In the genomic region with DNA sequence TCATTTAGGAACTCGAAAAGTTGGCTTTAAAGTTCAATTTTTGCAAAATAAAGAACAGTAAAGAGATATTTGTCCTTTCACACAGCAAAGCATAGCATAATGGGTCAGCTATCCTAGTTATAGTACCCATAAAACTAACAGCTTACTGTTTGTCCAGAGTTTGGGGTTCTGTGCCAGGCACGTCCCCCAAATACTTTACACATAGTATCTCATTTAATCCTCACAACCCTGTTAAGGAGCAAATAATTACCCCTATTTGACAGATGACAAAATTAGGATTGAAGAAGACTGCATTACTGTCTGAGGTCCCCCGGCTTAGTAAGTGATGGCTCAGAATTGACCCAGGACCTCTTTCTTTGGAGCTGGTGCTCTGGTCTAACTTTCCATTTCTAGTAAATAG, we compare ENCODE assay signal across 28 cellular contexts.
"Had no signal": no experiment of that assay in that cellular context is flagged by ENCODE, and none has a peak within 500 bp of the region (broad histone marks: within the 10 kb centered on the region; RNA-seq: fewer than 3 reads in every experiment).

No MANE protein-coding gene starts in this region.

- H3K27ac ChIP-seq: esophagus muscularis mucosa, foreskin keratinocyte, gastroesophageal sphincter, heart right ventricle, left lung, prostate gland, right atrium auricular region, suprapubic skin, upper lobe of left lung had no signal

- ATAC-seq: foreskin keratinocyte; gastroesophageal sphincter; heart right ventricle; left cardiac atrium; left lung; mucosa of descending colon; natural killer cell treated with Interleukin-12 subunit alpha and Interleukin-12 subunit beta and Interleukin-15 and Interleukin-18, amount 100 ng/mL, for 72 hours; sciatic nerve; stimulated activated naive CD8-positive, alpha-beta T cell treated with anti-CD3 and anti-CD28 coated beads, Interleukin-15, amount 100 ng/mL, for 72 hours had no signal

- DNase-seq: dermis blood vessel endothelial cell; effector memory CD4-positive, alpha-beta T cell; foreskin keratinocyte; glutamatergic neuron; heart right ventricle; hippocampal formation; left cardiac atrium; left lung; mesenchymal stem cell; mucosa of descending colon; naive B cell; nucleus accumbens; stimulated activated CD4-positive, alpha-beta T cell treated with anti-CD3 and anti-CD28 coated beads, Interleukin-12 subunit alpha, Interleukin-12 subunit beta, amount 100 ng/mL, for 4 hours; stimulated activated CD4-positive, alpha-beta T cell treated with anti-CD3 and anti-CD28 coated beads, Interleukin-1b, Interleukin-23, amount 100 ng/mL, for 48 hours; stimulated activated CD4-positive, alpha-beta T cell treated with anti-CD3 and anti-CD28 coated beads, Interleukin-4, amount 100 ng/mL, for 1 hour; stimulated activated CD8-positive, alpha-beta memory T cell treated with anti-CD3 and anti-CD28 coated beads, Interleukin-4, amount 100 ng/mL, for 48 hours; stimulated activated naive CD4-positive, alpha-beta T cell; stimulated activated naive CD8-positive, alpha-beta T cell treated with anti-CD3 and anti-CD28 coated beads, Interleukin-15, amount 100 ng/mL, for 72 hours; thyroid gland; upper lobe of left lung had no signal

- H3K9me3 ChIP-seq: esophagus muscularis mucosa, gastroesophageal sphincter, heart right ventricle, left lung, mucosa of descending colon, prostate gland, right atrium auricular region, suprapubic skin, thyroid gland, upper lobe of left lung had no signal

- H3K36me3 ChIP-seq: esophagus muscularis mucosa, gastroesophageal sphincter, heart right ventricle, left lung, prostate gland, right atrium auricular region, suprapubic skin, thyroid gland, upper lobe of left lung had no signal

- H3K27me3 ChIP-seq: esophagus muscularis mucosa, foreskin keratinocyte, gastroesophageal sphincter, right atrium auricular region, suprapubic skin, thyroid gland, upper lobe of left lung had no signal

- H3K4me3 ChIP-seq: esophagus muscularis mucosa, gastroesophageal sphincter, heart right ventricle, left lung, mucosa of descending colon, prostate gland, right atrium auricular region, smooth muscle cell, suprapubic skin, thyroid gland, upper lobe of left lung had no signal

- H3K4me2 ChIP-seq: smooth muscle cell had no signal
